ENCODE assay signal across 33 cellular contexts in genomic region chr12:42492267-42492666, GRCh38.
"Had no signal": no experiment of that assay in that cellular context is flagged by ENCODE, and none has a peak within 500 bp of the region (broad histone marks: within the 10 kb centered on the region; RNA-seq: fewer than 3 reads in every experiment).

No MANE protein-coding gene starts in this region.

- H3K36me3 ChIP-seq: adrenal gland, brain microvascular endothelial cell, breast epithelium had no signal

- DNase-seq: activated B cell treated with CpG ODN at 0.5 μM for 24 hours; activated CD4-positive, alpha-beta memory T cell treated with anti-CD3 and anti-CD28 coated beads for 36 hours; activated CD4-positive, alpha-beta T cell treated with anti-CD3 and anti-CD28 coated beads for 4 hours; activated CD4-positive, alpha-beta T cell treated with anti-CD3 and anti-CD28 coated beads, Interleukin-2, amount 10 ng/mL, durations not matched to agents 24 days and 14 days; activated CD4-positive, alpha-beta T cell treated with anti-CD3 and anti-CD28 coated beads, Interleukin-2, amount 50 U/mL, for 1 hour; activated CD4-positive, alpha-beta T cell treated with anti-CD3 and anti-CD28 coated beads, Interleukin-2, amount 50 U/mL, for 4 hours; activated CD4-positive, CD25-positive, alpha-beta regulatory T cell treated with anti-CD3 and anti-CD28 coated beads, Interleukin-2, amount 50 U/mL, for 72 hours; activated CD8-positive, alpha-beta memory T cell treated with anti-CD3 and anti-CD28 coated beads, Interleukin-2, amount 50 U/mL, for 4 hours; activated CD8-positive, alpha-beta T cell treated with anti-CD3 and anti-CD28 coated beads for 36 hours; activated effector memory CD4-positive, alpha-beta T cell treated with anti-CD3 and anti-CD28 coated beads, Interleukin-2, amount 50 U/mL, for 16 hours; activated gamma-delta T cell treated with Interleukin-2 at 50 U/mL for 16 hours; activated naive CD4-positive, alpha-beta T cell; activated naive CD4-positive, alpha-beta T cell treated with anti-CD3 and anti-CD28 coated beads for 36 hours; activated naive CD4-positive, alpha-beta T cell treated with anti-CD3 and anti-CD28 coated beads, Interleukin-2, amount 50 U/mL, for 16 hours; activated naive CD8-positive, alpha-beta T cell treated with anti-CD3 and anti-CD28 coated beads for 36 hours; activated T-cell treated with anti-CD3 and anti-CD28 coated beads for 4 hours; activated T-cell treated with anti-CD3 and anti-CD28 coated beads, Interleukin-2, amount 50 U/mL, for 1 hour; activated T-cell treated with anti-CD3 and anti-CD28 coated beads, Interleukin-2, amount 50 U/mL, for 4 hours; activated T-cell treated with anti-CD3 and anti-CD28 coated beads, Interleukin-2, amount 50 U/mL, for 72 hours; adrenal gland; amniotic stem cell; aorta; body of pancreas; brain microvascular endothelial cell; caudate nucleus; cerebellar nuclear complex; T-helper 1 cell; T-helper 2 cell; T-helper 9 cell had no signal

- ATAC-seq: activated CD8-positive, alpha-beta T cell treated with anti-CD3 and anti-CD28 coated beads for 36 hours; activated naive CD4-positive, alpha-beta T cell treated with anti-CD3 and anti-CD28 coated beads, Interleukin-2, amount 50 U/mL, for 72 hours; activated T-cell treated with anti-CD3 and anti-CD28 coated beads, Interleukin-2, amount 50 U/mL, for 4 hours; activated T-cell treated with anti-CD3 and anti-CD28 coated beads, Interleukin-2, amount 50 U/mL, for 72 hours; activated T-helper 17 cell treated with anti-CD3 and anti-CD28 coated beads, Interleukin-2, amount 50 U/mL, for 72 hours; body of pancreas had no signal

- H3K4me1 ChIP-seq: adrenal gland, body of pancreas, breast epithelium had no signal

- H3K27me3 ChIP-seq: adrenal gland, body of pancreas, brain microvascular endothelial cell, breast epithelium had no signal

- H3K27ac ChIP-seq: adrenal gland, body of pancreas, brain microvascular endothelial cell, breast epithelium, VCaP had no signal

- H3K4me3 ChIP-seq: adrenal gland, body of pancreas, breast epithelium had no signal

- H3K9me3 ChIP-seq: adrenal gland, body of pancreas, breast epithelium had no signal
